In genomic region chr5:99543841-99544240, GRCh38 we compare ENCODE assay signal across 23 cellular contexts.
DNase-seq lines count a peak whose midpoint lies in the region; ATAC-seq, FAIRE-seq and TF ChIP-seq lines count a peak whose summit lies in the region.
"Had no signal": no experiment of that assay in that cellular context is flagged by ENCODE, and none has a peak within 500 bp of the region (broad histone marks: within the 10 kb centered on the region; RNA-seq: fewer than 3 reads in every experiment).

No MANE protein-coding gene starts in this region.

- H3K4me3 ChIP-seq in choroid plexus epithelial cell (ENCODE audit: low read depth, low read length) (no peak overlapping the region), gastroesophageal sphincter (no peak overlapping the region), WERI-Rb-1 (ENCODE audit: low read depth, low read length) (no peak overlapping the region)
- H3K4me3 ChIP-seq: SJSA1, vagina had no signal

- no peaks in the 10 kb centered on the region for H3K4me1 ChIP-seq in gastroesophageal sphincter
- H3K4me1 ChIP-seq: SJSA1, vagina had no signal

- H3K9me3 ChIP-seq in gastroesophageal sphincter (no peaks in the 10 kb centered on the region), WERI-Rb-1 (ENCODE audit: severe bottlenecking) (no peaks in the 10 kb centered on the region)
- H3K9me3 ChIP-seq: SJSA1, vagina had no signal

- WGBS in gastroesophageal sphincter (ENCODE audit: low coverage in 1 of 2), 2 donors = 38 to 58% methylated on average over 4 of the region's 4 CpGs

- no peak for TF ChIP-seq POLR2A in gastroesophageal sphincter (IDR thresholded peaks at IDR 0.05)

- TF ChIP-seq CTCF in choroid plexus epithelial cell (conservative IDR thresholded peaks at IDR 0.05; ENCODE audit: low read depth, low read length) = no peak
- TF ChIP-seq CTCF in gastroesophageal sphincter (IDR thresholded peaks at IDR 0.05) = no peak
- no peak for TF ChIP-seq CTCF in WERI-Rb-1 (IDR thresholded peaks at IDR 0.05; ENCODE audit: low read depth, low read length)

- DNase-seq in M059J (ENCODE audit: low read depth) (peak; percentile 13), choroid plexus epithelial cell (ENCODE audit: low read depth) (peak; percentile 84), left kidney (ENCODE audit: low read depth, low spot score) (peak; percentile 6), urothelium cell line (ENCODE audit: low spot score) (peak; percentile 27), WERI-Rb-1 (no peak)
- DNase-seq: activated CD4-positive, CD25-positive, alpha-beta regulatory T cell treated with anti-CD3 and anti-CD28 coated beads, Interleukin-2, amount 50 U/mL, for 72 hours; activated CD8-positive, alpha-beta T cell treated with anti-CD3 and anti-CD28 coated beads for 36 hours; activated gamma-delta T cell; activated T-cell treated with anti-CD3 and anti-CD28 coated beads for 4 hours; KBM-7; left cardiac atrium; naive B cell; NCI-H2171 treated with DMSO at 0.1 percent for 48 hours; NCI-H526 treated with DMSO at 0.1 percent for 48 hours; small intestine; stimulated activated CD4-positive, alpha-beta T cell treated with anti-CD3 and anti-CD28 coated beads, Interleukin-2, amount 100 ng/mL, for 24 hours; T-helper 1 cell had no signal

- no peak for FAIRE-seq in urothelium cell line (lab: Jason Lieb, UNC)
- FAIRE-seq: small intestine, TTC549 had no signal

- TF ChIP-seq EP300 in gastroesophageal sphincter (IDR thresholded peaks at IDR 0.05) = no peak

- H3K27ac ChIP-seq in gastroesophageal sphincter (no peak overlapping the region), WERI-Rb-1 (no peak overlapping the region)
- H3K27ac ChIP-seq: SJSA1, vagina had no signal

- no peaks in the 10 kb centered on the region for H3K27me3 ChIP-seq in gastroesophageal sphincter
- H3K27me3 ChIP-seq in WERI-Rb-1 (ENCODE audit: insufficient read depth, low read depth, severe bottlenecking) = no peaks in the 10 kb centered on the region
- H3K27me3 ChIP-seq: SJSA1, vagina had no signal

- no peak for ATAC-seq in gastroesophageal sphincter
- no peak for ATAC-seq in GM19455 (IDR thresholded peaks at IDR 0.05; ENCODE audit: unreplicated experiment)
- ATAC-seq: activated CD8-positive, alpha-beta T cell treated with anti-CD3 and anti-CD28 coated beads for 36 hours; stimulated activated effector memory CD8-positive, alpha-beta T cell treated with anti-CD3 and anti-CD28 coated beads, Interleukin-12 subunit alpha, Interleukin-12 subunit beta, amount 100 ng/mL, for 72 hours had no signal

- H3K36me3 ChIP-seq in gastroesophageal sphincter (no peaks in the 10 kb centered on the region), WERI-Rb-1 (no peaks in the 10 kb centered on the region)
- H3K36me3 ChIP-seq: SJSA1, vagina had no signal
